In genomic region chr19:49666120-49666444, GRCh38 we compare ENCODE assay signal across 1 cellular context.
TF ChIP-seq lines count a peak whose summit lies in the region.

No MANE protein-coding gene starts in this region.

TF ChIP-seq in HepG2, 621 proteins besides CTCF, POLR2A, EP300 and RAD21 (continues in another document):
- TF ChIP-seq ZBTB33 (CRISPR knock-in tag; IDR thresholded peaks at IDR 0.05) (no peak), YEATS4 (CRISPR knock-in tag; IDR thresholded peaks at IDR 0.05; ENCODE audit: borderline replicate concordance) (no peak), ZNF451 (CRISPR knock-in tag; IDR thresholded peaks at IDR 0.05) (no peak), FOXM1 (CRISPR knock-in tag; IDR thresholded peaks at IDR 0.05) (no peak), ZFAT (CRISPR knock-in tag; conservative IDR thresholded peaks at IDR 0.05) (no peak), ISL2 (CRISPR knock-in tag; IDR thresholded peaks at IDR 0.05) (0 out of 2 replicates have a peak, but pooled peaks have one; percentile 1), HMGA1 (CRISPR knock-in tag; conservative IDR thresholded peaks at IDR 0.05) (no peak), KMT2A (CRISPR knock-in tag; IDR thresholded peaks at IDR 0.05) (no peak), RBAK (CRISPR knock-in tag; IDR thresholded peaks at IDR 0.05) (no peak), ZBTB26 (CRISPR knock-in tag; IDR thresholded peaks at IDR 0.05; ENCODE audit: borderline replicate concordance) (no peak), SKI (IDR thresholded peaks at IDR 0.05; ENCODE audit: partially characterized antibody) (no peak), STAG1 (CRISPR knock-in tag; IDR thresholded peaks at IDR 0.05) (no peak), ZNF652 (CRISPR knock-in tag; IDR thresholded peaks at IDR 0.05; ENCODE audit: borderline replicate concordance, low read depth) (no peak), GPBP1L1 (CRISPR knock-in tag; IDR thresholded peaks at IDR 0.05) (no peak), PBX2 (CRISPR knock-in tag; IDR thresholded peaks at IDR 0.05) (no peak), JARID2 (CRISPR knock-in tag; IDR thresholded peaks at IDR 0.05; ENCODE audit: insufficient replicate concordance) (no peak), HIVEP1 (CRISPR knock-in tag; IDR thresholded peaks at IDR 0.05) (no peak), ZNF572 (CRISPR knock-in tag; IDR thresholded peaks at IDR 0.05) (no peak), ARID2 (CRISPR knock-in tag; IDR thresholded peaks at IDR 0.05; ENCODE audit: borderline replicate concordance) (no peak), KLF12 (CRISPR knock-in tag; IDR thresholded peaks at IDR 0.05; ENCODE audit: borderline replicate concordance) (0 out of 2 replicates have a peak, but pooled peaks have one; percentile 2), ZNF256 (CRISPR knock-in tag; conservative IDR thresholded peaks at IDR 0.05) (0 out of 2 replicates have a peak, but pooled peaks have one; percentile 14), NFAT5 (CRISPR knock-in tag; IDR thresholded peaks at IDR 0.05) (no peak), AFF4 (CRISPR knock-in tag; IDR thresholded peaks at IDR 0.05) (no peak), LBX2 (CRISPR knock-in tag; IDR thresholded peaks at IDR 0.05; ENCODE audit: borderline replicate concordance) (no peak), FUBP1 (CRISPR knock-in tag; IDR thresholded peaks at IDR 0.05; ENCODE audit: borderline replicate concordance) (no peak), YEATS2 (CRISPR knock-in tag; IDR thresholded peaks at IDR 0.05; ENCODE audit: borderline replicate concordance) (no peak), TIGD3 (CRISPR knock-in tag; IDR thresholded peaks at IDR 0.05; ENCODE audit: borderline replicate concordance) (no peak), ZNF430 (CRISPR knock-in tag; IDR thresholded peaks at IDR 0.05) (no peak), HES4 (CRISPR knock-in tag; IDR thresholded peaks at IDR 0.05; ENCODE audit: borderline replicate concordance) (no peak), HHEX (CRISPR knock-in tag; IDR thresholded peaks at IDR 0.05) (no peak), NFKBIZ (CRISPR knock-in tag; IDR thresholded peaks at IDR 0.05) (no peak), ZNF83 (CRISPR knock-in tag; IDR thresholded peaks at IDR 0.05; ENCODE audit: borderline replicate concordance) (peak; percentile 5; the same call in 1 of the 2 replicates), FOXP4 (CRISPR knock-in tag; IDR thresholded peaks at IDR 0.05) (peak; percentile 1; the same call in 1 of the 2 replicates), NCOR1 (IDR thresholded peaks at IDR 0.05; ENCODE audit: borderline replicate concordance, low read length) (no peak), ZNF605 (CRISPR knock-in tag; IDR thresholded peaks at IDR 0.05) (0 out of 2 replicates have a peak, but pooled peaks have one; percentile 7), HOXA5 (CRISPR knock-in tag; IDR thresholded peaks at IDR 0.05) (0 out of 2 replicates have a peak, but pooled peaks have one; percentile 6), HDAC1 (CRISPR knock-in tag; IDR thresholded peaks at IDR 0.05) (no peak), PRPF4 (IDR thresholded peaks at IDR 0.05; ENCODE audit: low read depth, low read length, poor library complexity, severe bottlenecking) (no peak), MAZ (IDR thresholded peaks at IDR 0.05; ENCODE audit: borderline replicate concordance, low read depth, low read length) (no peak), MAZ (CRISPR knock-in tag; IDR thresholded peaks at IDR 0.05; ENCODE audit: low read depth) (no peak; the same call in 1 of the 2 replicates), ASH2L (IDR thresholded peaks at IDR 0.05; ENCODE audit: insufficient read length, low read depth, low read length) (peak; percentile 3), ZNF432 (CRISPR knock-in tag; IDR thresholded peaks at IDR 0.05; ENCODE audit: borderline replicate concordance) (no peak)
